9 cellular contexts compared by ENCODE assay signal in genomic region chr3:172102883-172103310, GRCh38.
DNase-seq lines count a peak whose midpoint lies in the region; ATAC-seq and TF ChIP-seq lines count a peak whose summit lies in the region.
"Had no signal": no experiment of that assay in that cellular context is flagged by ENCODE, and none has a peak within 500 bp of the region (broad histone marks: within the 10 kb centered on the region; RNA-seq: fewer than 3 reads in every experiment).

No MANE protein-coding gene starts in this region.

- 24 to 58% (median 39%) methylated on average over 3 of the region's 3 CpGs for WGBS in stomach, 5 donors

- peak overlapping the region in 4 of 5 donors; percentile 1 to 66 (median 38) for H3K27ac ChIP-seq in stomach

- peak overlapping the region; percentile 44 for H3K27ac Mint-ChIP-seq in activated CD8-positive, alpha-beta memory T cell treated with anti-CD3 and anti-CD28 coated beads, Interleukin-2, amount 10 ng/mL, durations not matched to agents 7 days and 5 days
- H3K27ac Mint-ChIP-seq in T-helper 17 cell = peak overlapping the region; percentile 97
- H3K27ac Mint-ChIP-seq: activated T-helper 2 cell treated with anti-CD3 and anti-CD28 coated beads, Interferon-gamma antibody, Interleukin-2, Interleukin-4, amounts not matched to agents 10 μg/mL and 5 μg/mL and 100 μg/mL, durations not matched to agents 14 hours and 24 hours and 36 hours had no signal

- CTCF ChIA-PET in activated CD8-positive, alpha-beta memory T cell treated with anti-CD3 and anti-CD28 coated beads, Interleukin-2, amount 10 ng/mL, durations not matched to agents 7 days and 5 days (lab: Charles Lee) = interaction anchor here (1.4 to 2.1 kb wide), 3 partner anchors 8 to 58 kb away, joined by 4 to 6 read pairs (median 5); no protein-coding TSS in a partner anchor

- H3K4me3 ChIP-seq in stomach = no peak overlapping the region

- no peak for TF ChIP-seq CTCF in stomach (IDR thresholded peaks at IDR 0.05)

- peaks cover 20% of the 10 kb centered on the region for H3K36me3 Mint-ChIP-seq in activated CD8-positive, alpha-beta memory T cell treated with anti-CD3 and anti-CD28 coated beads, Interleukin-2, amount 10 ng/mL, durations not matched to agents 7 days and 5 days
- H3K36me3 Mint-ChIP-seq in T-helper 17 cell (ENCODE audit: low read depth) = peaks cover 2% of the 10 kb centered on the region

- H3K9me3 ChIP-seq in T-helper 17 cell (ENCODE audit: control insufficient read depth, low read length, poor library complexity, severe bottlenecking) (no peaks in the 10 kb centered on the region), stomach (no peaks in the 10 kb centered on the region)

- TF ChIP-seq EP300 in stomach (IDR thresholded peaks at IDR 0.05) = no peak

- H3K4me1 Mint-ChIP-seq in activated CD8-positive, alpha-beta memory T cell treated with anti-CD3 and anti-CD28 coated beads, Interleukin-2, amount 10 ng/mL, durations not matched to agents 7 days and 5 days = peaks cover 70% of the 10 kb centered on the region
- H3K4me1 Mint-ChIP-seq in T-helper 17 cell = peaks cover 56% of the 10 kb centered on the region

- intact Hi-C loops in stomach (cut with DNase I; ENCODE audit: low total_unique reads) = no loop called here

- no peak for TF ChIP-seq POLR2A in stomach (IDR thresholded peaks at IDR 0.05)

- no peaks in the 10 kb centered on the region for H3K27me3 ChIP-seq in stomach

- H3K4me3 Mint-ChIP-seq in activated CD8-positive, alpha-beta memory T cell treated with anti-CD3 and anti-CD28 coated beads, Interleukin-2, amount 10 ng/mL, durations not matched to agents 7 days and 5 days = no peak overlapping the region
- H3K4me3 Mint-ChIP-seq in T-helper 17 cell = peak overlapping the region; percentile 68

- DNase-seq in activated CD8-positive, alpha-beta memory T cell treated with anti-CD3 and anti-CD28 coated beads, Interleukin-2, amount 10 ng/mL, durations not matched to agents 7 days and 5 days = no peak
- DNase-seq in activated CD8-positive, alpha-beta memory T cell treated with anti-CD3 and anti-CD28 coated beads, Interleukin-2, amount 50 U/mL, for 4 hours = no peak
- DNase-seq in T-helper 17 cell (no peak), kidney glomerular epithelial cell (lab: John Stamatoyannopoulos, UW) (peak; percentile 16), stomach (no peak)
- DNase-seq in stimulated activated naive CD4-positive, alpha-beta T cell (lab: John Stamatoyannopoulos, UW) = no peak

- H3K27me3 Mint-ChIP-seq in activated CD8-positive, alpha-beta memory T cell treated with anti-CD3 and anti-CD28 coated beads, Interleukin-2, amount 10 ng/mL, durations not matched to agents 7 days and 5 days = peaks cover 7% of the 10 kb centered on the region
- H3K27me3 Mint-ChIP-seq in T-helper 17 cell = no peaks in the 10 kb centered on the region

- peaks cover 62 to 100% (median 82%) of the 10 kb centered on the region in 4 donors for H3K4me1 ChIP-seq in stomach

- no peaks in the 10 kb centered on the region for H3K9me3 Mint-ChIP-seq in activated CD8-positive, alpha-beta memory T cell treated with anti-CD3 and anti-CD28 coated beads, Interleukin-2, amount 10 ng/mL, durations not matched to agents 7 days and 5 days (ENCODE audit: low read depth)
- H3K9me3 Mint-ChIP-seq: activated T-helper 2 cell treated with anti-CD3 and anti-CD28 coated beads, Interferon-gamma antibody, Interleukin-2, Interleukin-4, amounts not matched to agents 10 μg/mL and 5 μg/mL and 100 μg/mL, durations not matched to agents 14 hours and 24 hours and 36 hours had no signal

- H3K36me3 ChIP-seq in stomach = no peaks in the 10 kb centered on the region

- no peak for ATAC-seq in activated CD8-positive, alpha-beta memory T cell treated with anti-CD3 and anti-CD28 coated beads, Interleukin-2, amount 10 ng/mL, durations not matched to agents 7 days and 5 days
- no peak for ATAC-seq in T-helper 17 cell
- no peak for ATAC-seq in HG03565 (IDR thresholded peaks at IDR 0.05; ENCODE audit: unreplicated experiment)
- ATAC-seq in GM21526 (IDR thresholded peaks at IDR 0.05; ENCODE audit: low FRiP score, unreplicated experiment) = no peak
